Comparison of ENCODE assay signal across 16 cellular contexts in the genomic region with DNA sequence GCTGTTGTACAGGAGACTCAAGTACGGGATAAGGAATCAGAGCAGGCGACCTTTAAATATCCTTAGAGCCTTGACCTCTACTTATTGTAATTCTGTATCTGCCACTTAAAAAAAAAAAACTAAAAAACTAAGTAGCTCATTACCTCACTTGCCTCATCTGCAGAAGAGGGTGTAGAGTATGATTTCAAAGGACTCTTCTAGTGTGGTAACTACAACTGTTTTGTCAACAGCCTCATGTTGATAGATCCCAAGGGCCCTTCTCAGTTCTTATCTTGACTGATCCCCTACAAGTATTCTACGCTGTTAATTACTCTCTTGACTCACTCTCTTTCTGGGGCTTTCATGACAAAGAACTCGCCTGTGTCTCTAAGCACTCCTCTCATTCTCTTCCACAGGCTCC. TPM values are rescaled to one million over a fixed set of nuclear protein-coding genes. Genes with fewer than 3 reads are reported as not detected.
DNase-seq lines count a peak whose midpoint lies in the region; ATAC-seq and TF ChIP-seq lines count a peak whose summit lies in the region.
"Had no signal": no experiment of that assay in that cellular context is flagged by ENCODE, and none has a peak within 500 bp of the region (broad histone marks: within the 10 kb centered on the region; RNA-seq: fewer than 3 reads in every experiment).

No MANE protein-coding gene starts in this region.

- no peaks in the 10 kb centered on the region for H3K4me1 ChIP-seq in left lung
- H3K4me1 ChIP-seq: BLaER1, HAP-1 had no signal

- peak; percentile 89 for ATAC-seq in left lung

- no peak overlapping the region for H3K27ac ChIP-seq in left lung
- no peak overlapping the region for H3K27ac ChIP-seq in caudate nucleus (ENCODE audit: low read depth, low read length)
- H3K27ac ChIP-seq: BLaER1, GM23248 had no signal

- DNase-seq in NCI-H1436 (lab: John Stamatoyannopoulos, UW), result peak; percentile 15
- no peak for DNase-seq in NCI-H1436 treated with DMSO at 0.1 percent for 48 hours (lab: John Stamatoyannopoulos, UW)
- DNase-seq in DMS79 treated with DMSO at 0.1 percent for 48 hours (lab: John Stamatoyannopoulos, UW), result peak; percentile 53
- peak; percentile 33 to 63 for DNase-seq in NCI-H524 (lab: John Stamatoyannopoulos, UW)
- no peak for DNase-seq in left lung
- no peak for DNase-seq in caudate nucleus (lab: John Stamatoyannopoulos, UW)
- no peak for DNase-seq in NCI-H2029 (lab: John Stamatoyannopoulos, UW)
- DNase-seq in HCEC 1CT, result no peak
- DNase-seq: 8988T; Calu3; CD4-positive, alpha-beta memory T cell; GM23248 had no signal

- H3K36me3 ChIP-seq in left lung, result no peaks in the 10 kb centered on the region
- H3K36me3 ChIP-seq: BLaER1, HAP-1 had no signal

- intact Hi-C loops in left lung (cut with DNase I), result no loop called here

- no peak overlapping the region for H3K4me3 ChIP-seq in left lung
- H3K4me3 ChIP-seq: BLaER1, GM23248, HAP-1 had no signal

- H3K27me3 ChIP-seq in left lung, result peaks cover 18 to 96% of the 10 kb centered on the region in 2 donors
- H3K27me3 ChIP-seq: BLaER1 had no signal

- no peaks in the 10 kb centered on the region for H3K9me3 ChIP-seq in left lung
- H3K9me3 ChIP-seq: BLaER1, HAP-1 had no signal

- no peak for TF ChIP-seq CTCF in left lung (IDR thresholded peaks at IDR 0.05)

RNA-seq across cellular contexts. Expression of a gene that starts 16.7 kb away (rescaled TPM):
- total RNA-seq in left lung, result not detected
- total RNA-seq: A673; Calu3; CD4-positive, alpha-beta memory T cell; GM23248; H4 had no signal

Comparison
In these comparisons a context has a peak if more than half of its experiments do, and no peak if none do; other contexts are left out.
1. DNase-seq: peak in NCI-H1436 (single experiment), DMS79 treated with DMSO at 0.1 percent for 48 hours (single experiment) and NCI-H524 (2 of 2); none in NCI-H1436 treated with DMSO at 0.1 percent for 48 hours (single experiment), left lung (0 of 2), caudate nucleus (0 of 61), NCI-H2029 (single experiment) and HCEC 1CT (single experiment).